In the genomic region with DNA sequence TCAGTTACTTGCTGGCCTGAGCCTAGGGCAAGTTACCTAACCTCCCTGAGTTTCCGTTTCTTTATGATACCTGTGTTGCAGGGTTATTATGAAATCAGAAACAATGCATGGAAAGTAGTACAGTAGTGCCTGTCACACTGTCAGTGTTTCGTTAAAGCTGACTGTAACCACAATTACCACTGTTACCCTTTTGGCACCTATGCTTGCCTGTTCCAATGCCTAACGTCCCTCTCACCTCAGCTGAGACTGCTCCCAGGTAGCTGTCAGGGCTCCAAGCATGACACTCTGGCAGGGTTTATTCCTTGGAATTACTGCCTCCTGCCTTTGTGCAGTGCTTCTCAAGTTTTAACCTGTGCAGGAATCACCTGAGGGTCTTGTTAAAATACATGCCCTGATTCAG, we compare ENCODE assay signal across 24 cellular contexts.
A peak's percentile ranks its signal among the peaks of the same experiment; 100 is the strongest.
DNase-seq lines count a peak whose midpoint lies in the region; ATAC-seq and TF ChIP-seq lines count a peak whose summit lies in the region.
"Had no signal": no experiment of that assay in that cellular context is flagged by ENCODE, and none has a peak within 500 bp of the region (broad histone marks: within the 10 kb centered on the region; RNA-seq: fewer than 3 reads in every experiment).

No MANE protein-coding gene starts in this region.

- no TSS peak for BruUV-seq in Calu3 (replicated peaks; lab: Mats Ljungman, UMichigan)

- DNase-seq in activated naive CD8-positive, alpha-beta T cell treated with anti-CD3 and anti-CD28 coated beads, Interleukin-2, amount 50 U/mL, for 24 hours: no peak
- DNase-seq in activated naive CD8-positive, alpha-beta T cell treated with anti-CD3 and anti-CD28 coated beads for 36 hours: no peak
- peak; percentile 26 for DNase-seq in Jurkat, Clone E6-1 (ENCODE audit: low read depth, low spot score)
- peak; percentile 90 for DNase-seq in epithelial cell of esophagus (ENCODE audit: low read depth)
- DNase-seq in stimulated activated effector memory CD8-positive, alpha-beta T cell treated with anti-CD3 and anti-CD28 coated beads, Interleukin-12 subunit alpha, Interleukin-12 subunit beta, amount 100 ng/mL, for 72 hours (ENCODE audit: low spot score in 2 of 2): no peak
- DNase-seq in Calu3: no peak
- DNase-seq: ACHN; CD4-positive, alpha-beta memory T cell; DND-41; GM23248; HCEC 1CT; KG1; NCI-H1092 treated with DMSO at 0.1 percent for 48 hours; NCI-H1436 treated with DMSO at 0.1 percent for 48 hours; NCI-H1930; NCI-H226; NCI-H510A treated with DMSO at 0.1 percent for 48 hours; NCI-H748 treated with DMSO at 0.1 percent for 48 hours; NK-92 treated with Interleukin-12 subunit alpha and Interleukin-12 subunit beta, amount 100 ng/mL, for 24 hours had no signal

- no peak overlapping the region for H3K4me3 Mint-ChIP-seq in activated naive CD8-positive, alpha-beta T cell treated with anti-CD3 and anti-CD28 coated beads, Interleukin-2, amount 50 U/mL, for 24 hours
- no peak overlapping the region for H3K4me3 Mint-ChIP-seq in activated naive CD8-positive, alpha-beta T cell treated with anti-CD3 and anti-CD28 coated beads for 36 hours
- H3K4me3 Mint-ChIP-seq in stimulated activated effector memory CD8-positive, alpha-beta T cell treated with anti-CD3 and anti-CD28 coated beads, Interleukin-12 subunit alpha, Interleukin-12 subunit beta, amount 100 ng/mL, for 72 hours: no peak overlapping the region
- no peak overlapping the region for H3K4me3 Mint-ChIP-seq in Calu3 (ENCODE audit: low read depth, unreplicated experiment)
- H3K4me3 Mint-ChIP-seq: CD4-positive, alpha-beta memory T cell had no signal

- H3K4me3 ChIP-seq in Jurkat, Clone E6-1 (ENCODE audit: low read length): no peak overlapping the region
- no peak overlapping the region for H3K4me3 ChIP-seq in epithelial cell of esophagus (ENCODE audit: low read length)
- H3K4me3 ChIP-seq: BLaER1 treated with 17β-estradiol and CSF1 and Interleukin-3, amounts not matched to agents 10 nM and 100 nM; GM23248 had no signal

- TF ChIP-seq CTCF in epithelial cell of esophagus (IDR thresholded peaks at IDR 0.05; ENCODE audit: insufficient read depth, low read depth, low read length, missing control alignments) (no peak), Calu3 (IDR thresholded peaks at IDR 0.05; ENCODE audit: unreplicated experiment) (no peak)

- H3K27me3 Mint-ChIP-seq in activated naive CD8-positive, alpha-beta T cell treated with anti-CD3 and anti-CD28 coated beads, Interleukin-2, amount 50 U/mL, for 24 hours: no peaks in the 10 kb centered on the region
- H3K27me3 Mint-ChIP-seq in activated naive CD8-positive, alpha-beta T cell treated with anti-CD3 and anti-CD28 coated beads for 36 hours: no peaks in the 10 kb centered on the region
- H3K27me3 Mint-ChIP-seq in Calu3 (ENCODE audit: unreplicated experiment): no peaks in the 10 kb centered on the region
- H3K27me3 Mint-ChIP-seq: CD4-positive, alpha-beta memory T cell had no signal

- CTCF ChIA-PET in Calu3 (lab: Charles Lee): interaction anchor here (0.6 kb wide), 1 partner anchor 343 kb away, joined by 5 read pairs; no protein-coding TSS in a partner anchor

- ATAC-seq in activated naive CD8-positive, alpha-beta T cell treated with anti-CD3 and anti-CD28 coated beads, Interleukin-2, amount 50 U/mL, for 24 hours: peak; percentile 40
- ATAC-seq in stimulated activated effector memory CD8-positive, alpha-beta T cell treated with anti-CD3 and anti-CD28 coated beads, Interleukin-12 subunit alpha, Interleukin-12 subunit beta, amount 100 ng/mL, for 72 hours: peak; percentile 51
- no peak for ATAC-seq in GM21576 (IDR thresholded peaks at IDR 0.05; ENCODE audit: unreplicated experiment)
- no peak for ATAC-seq in GM18498 (IDR thresholded peaks at IDR 0.05; ENCODE audit: unreplicated experiment)
- ATAC-seq: Panc1, SK-N-SH treated with all-trans-retinoic acid at 6 μM for 48 hours had no signal

- no peaks in the 10 kb centered on the region for H3K36me3 Mint-ChIP-seq in activated naive CD8-positive, alpha-beta T cell treated with anti-CD3 and anti-CD28 coated beads, Interleukin-2, amount 50 U/mL, for 24 hours (ENCODE audit: low read depth)
- no peaks in the 10 kb centered on the region for H3K36me3 Mint-ChIP-seq in activated naive CD8-positive, alpha-beta T cell treated with anti-CD3 and anti-CD28 coated beads for 36 hours
- no peaks in the 10 kb centered on the region for H3K36me3 Mint-ChIP-seq in stimulated activated effector memory CD8-positive, alpha-beta T cell treated with anti-CD3 and anti-CD28 coated beads, Interleukin-12 subunit alpha, Interleukin-12 subunit beta, amount 100 ng/mL, for 72 hours
- no peaks in the 10 kb centered on the region for H3K36me3 Mint-ChIP-seq in Calu3 (ENCODE audit: insufficient read depth, unreplicated experiment)
- H3K36me3 Mint-ChIP-seq: CD4-positive, alpha-beta memory T cell had no signal

- H3K4me1 Mint-ChIP-seq in activated naive CD8-positive, alpha-beta T cell treated with anti-CD3 and anti-CD28 coated beads, Interleukin-2, amount 50 U/mL, for 24 hours: no peaks in the 10 kb centered on the region
- H3K4me1 Mint-ChIP-seq in activated naive CD8-positive, alpha-beta T cell treated with anti-CD3 and anti-CD28 coated beads for 36 hours: peaks cover 4% of the 10 kb centered on the region
- H3K4me1 Mint-ChIP-seq in stimulated activated effector memory CD8-positive, alpha-beta T cell treated with anti-CD3 and anti-CD28 coated beads, Interleukin-12 subunit alpha, Interleukin-12 subunit beta, amount 100 ng/mL, for 72 hours: no peaks in the 10 kb centered on the region
- no peaks in the 10 kb centered on the region for H3K4me1 Mint-ChIP-seq in Calu3 (ENCODE audit: low read depth, unreplicated experiment)

- intact Hi-C loops in Calu3 (cut with micrococcal nuclease; ENCODE audit: unreplicated experiment): no loop called here

- no peak overlapping the region for H3K27ac Mint-ChIP-seq in activated naive CD8-positive, alpha-beta T cell treated with anti-CD3 and anti-CD28 coated beads, Interleukin-2, amount 50 U/mL, for 24 hours
- no peak overlapping the region for H3K27ac Mint-ChIP-seq in activated naive CD8-positive, alpha-beta T cell treated with anti-CD3 and anti-CD28 coated beads for 36 hours
- no peak overlapping the region for H3K27ac Mint-ChIP-seq in stimulated activated effector memory CD8-positive, alpha-beta T cell treated with anti-CD3 and anti-CD28 coated beads, Interleukin-12 subunit alpha, Interleukin-12 subunit beta, amount 100 ng/mL, for 72 hours
- H3K27ac Mint-ChIP-seq in Calu3 (ENCODE audit: unreplicated experiment): no peak overlapping the region

- H3K9me3 Mint-ChIP-seq in activated naive CD8-positive, alpha-beta T cell treated with anti-CD3 and anti-CD28 coated beads, Interleukin-2, amount 50 U/mL, for 24 hours: peaks cover 5% of the 10 kb centered on the region
- H3K9me3 Mint-ChIP-seq in activated naive CD8-positive, alpha-beta T cell treated with anti-CD3 and anti-CD28 coated beads for 36 hours: peaks cover 8% of the 10 kb centered on the region
- H3K9me3 Mint-ChIP-seq in stimulated activated effector memory CD8-positive, alpha-beta T cell treated with anti-CD3 and anti-CD28 coated beads, Interleukin-12 subunit alpha, Interleukin-12 subunit beta, amount 100 ng/mL, for 72 hours: no peaks in the 10 kb centered on the region
- H3K9me3 Mint-ChIP-seq in Calu3 (ENCODE audit: low read depth, unreplicated experiment): peaks cover 14% of the 10 kb centered on the region

Comparison
In these comparisons a context has a peak if more than half of its experiments do, and no peak if none do; other contexts are left out.
1. ATAC-seq: peak in activated naive CD8-positive, alpha-beta T cell treated with anti-CD3 and anti-CD28 coated beads, Interleukin-2, amount 50 U/mL, for 24 hours (single experiment) and stimulated activated effector memory CD8-positive, alpha-beta T cell treated with anti-CD3 and anti-CD28 coated beads, Interleukin-12 subunit alpha, Interleukin-12 subunit beta, amount 100 ng/mL, for 72 hours (single experiment); none in GM21576 (single experiment) and GM18498 (single experiment).
2. DNase-seq: peak in Jurkat, Clone E6-1 (single experiment) and epithelial cell of esophagus (single experiment); none in activated naive CD8-positive, alpha-beta T cell treated with anti-CD3 and anti-CD28 coated beads, Interleukin-2, amount 50 U/mL, for 24 hours (single experiment), activated naive CD8-positive, alpha-beta T cell treated with anti-CD3 and anti-CD28 coated beads for 36 hours (single experiment), stimulated activated effector memory CD8-positive, alpha-beta T cell treated with anti-CD3 and anti-CD28 coated beads, Interleukin-12 subunit alpha, Interleukin-12 subunit beta, amount 100 ng/mL, for 72 hours (0 of 2) and Calu3 (single experiment).